Comparison of ENCODE assay signal across 1 cellular context in genomic region chr1:230067441-230067870, GRCh38.
TF ChIP-seq lines count a peak whose summit lies in the region.

No MANE protein-coding gene starts in this region.

TF ChIP-seq in HEK293, 187 proteins besides CTCF, POLR2A, EP300 and RAD21 (continued from another document and continues in another):
- TF ChIP-seq, protein P1, sequence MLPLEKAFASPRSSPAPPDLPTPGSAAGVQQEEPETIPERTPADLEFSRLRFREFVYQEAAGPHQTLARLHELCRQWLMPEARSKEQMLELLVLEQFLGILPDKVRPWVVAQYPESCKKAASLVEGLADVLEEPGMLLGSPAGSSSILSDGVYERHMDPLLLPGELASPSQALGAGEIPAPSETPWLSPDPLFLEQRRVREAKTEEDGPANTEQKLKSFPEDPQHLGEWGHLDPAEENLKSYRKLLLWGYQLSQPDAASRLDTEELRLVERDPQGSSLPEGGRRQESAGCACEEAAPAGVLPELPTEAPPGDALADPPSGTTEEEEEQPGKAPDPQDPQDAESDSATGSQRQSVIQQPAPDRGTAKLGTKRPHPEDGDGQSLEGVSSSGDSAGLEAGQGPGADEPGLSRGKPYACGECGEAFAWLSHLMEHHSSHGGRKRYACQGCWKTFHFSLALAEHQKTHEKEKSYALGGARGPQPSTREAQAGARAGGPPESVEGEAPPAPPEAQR (tag by site-specific recombination; IDR thresholded peaks at IDR 0.05), result no peak
- no peak for TF ChIP-seq ZNF146 (tag by site-specific recombination; IDR thresholded peaks at IDR 0.05)
- TF ChIP-seq KLF8 (tag by site-specific recombination; IDR thresholded peaks at IDR 0.05), result 0 out of 2 replicates have a peak, but pooled peaks have one; percentile 8
- no peak for TF ChIP-seq ZNF324 (tag by site-specific recombination; IDR thresholded peaks at IDR 0.05)
- TF ChIP-seq ZBTB11 (tag by site-specific recombination; conservative IDR thresholded peaks at IDR 0.05; ENCODE audit: low read depth), result no peak
- no peak for TF ChIP-seq ZNF350 (tag by site-specific recombination; IDR thresholded peaks at IDR 0.05)
- no peak for TF ChIP-seq ZNF10 (tag by site-specific recombination; IDR thresholded peaks at IDR 0.05)
- no peak for TF ChIP-seq ZNF623 (tag by site-specific recombination; IDR thresholded peaks at IDR 0.05)
- TF ChIP-seq ZSCAN4 (tag by site-specific recombination; IDR thresholded peaks at IDR 0.05), result no peak
- TF ChIP-seq ZNF248 (tag by site-specific recombination; IDR thresholded peaks at IDR 0.05), result no peak
- peak; percentile 45 for TF ChIP-seq EGR2 (tag by site-specific recombination; IDR thresholded peaks at IDR 0.05; ENCODE audit: low read depth)
- TF ChIP-seq PBX3 (CRISPR knock-in tag; IDR thresholded peaks at IDR 0.05), result no peak
- TF ChIP-seq ZNF621 (tag by site-specific recombination; IDR thresholded peaks at IDR 0.05), result no peak
- no peak for TF ChIP-seq ZNF274 (IDR thresholded peaks at IDR 0.05; ENCODE audit: low read length)
- no peak for TF ChIP-seq ZNF274 (tag by site-specific recombination; IDR thresholded peaks at IDR 0.05; ENCODE audit: borderline replicate concordance)
- 0 out of 2 replicates have a peak, but pooled peaks have one; percentile 16 for TF ChIP-seq ZNF596 (tag by site-specific recombination; IDR thresholded peaks at IDR 0.05)
- no peak for TF ChIP-seq ZNF549 (tag by site-specific recombination; IDR thresholded peaks at IDR 0.05)
- TF ChIP-seq, protein P2, sequence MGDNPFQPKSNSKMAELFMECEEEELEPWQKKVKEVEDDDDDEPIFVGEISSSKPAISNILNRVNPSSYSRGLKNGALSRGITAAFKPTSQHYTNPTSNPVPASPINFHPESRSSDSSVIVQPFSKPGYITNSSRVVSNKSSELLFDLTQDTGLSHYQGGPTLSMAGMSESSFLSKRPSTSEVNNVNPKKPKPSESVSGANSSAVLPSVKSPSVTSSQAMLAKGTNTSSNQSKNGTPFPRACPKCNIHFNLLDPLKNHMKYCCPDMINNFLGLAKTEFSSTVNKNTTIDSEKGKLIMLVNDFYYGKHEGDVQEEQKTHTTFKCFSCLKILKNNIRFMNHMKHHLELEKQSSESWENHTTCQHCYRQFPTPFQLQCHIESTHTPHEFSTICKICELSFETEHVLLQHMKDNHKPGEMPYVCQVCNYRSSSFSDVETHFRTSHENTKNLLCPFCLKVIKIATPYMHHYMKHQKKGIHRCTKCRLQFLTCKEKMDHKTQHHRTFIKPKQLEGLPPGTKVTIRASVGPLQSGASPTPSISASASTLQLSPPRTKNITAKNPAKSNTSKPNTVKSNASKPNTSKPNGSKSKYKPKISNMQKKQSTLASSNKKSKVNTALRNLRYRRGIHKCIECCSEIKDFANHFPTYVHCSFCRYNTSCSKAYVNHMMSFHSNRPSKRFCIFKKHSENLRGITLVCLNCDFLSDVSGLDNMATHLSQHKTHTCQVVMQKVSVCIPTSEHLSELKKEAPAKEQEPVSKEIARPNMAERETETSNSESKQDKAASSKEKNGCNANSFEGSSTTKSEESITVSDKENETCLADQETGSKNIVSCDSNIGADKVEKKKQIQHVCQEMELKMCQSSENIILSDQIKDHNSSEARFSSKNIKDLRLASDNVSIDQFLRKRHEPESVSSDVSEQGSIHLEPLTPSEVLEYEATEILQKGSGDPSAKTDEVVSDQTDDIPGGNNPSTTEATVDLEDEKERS (tag by site-specific recombination; IDR thresholded peaks at IDR 0.05), result no peak
- TF ChIP-seq ZNF530 (tag by site-specific recombination; IDR thresholded peaks at IDR 0.05; ENCODE audit: low read depth), result no peak
- 0 out of 2 replicates have a peak, but pooled peaks have one; percentile 6 for TF ChIP-seq ZNF629 (tag by site-specific recombination; IDR thresholded peaks at IDR 0.05)
- TF ChIP-seq ZNF214 (tag by site-specific recombination; IDR thresholded peaks at IDR 0.05; ENCODE audit: borderline replicate concordance), result no peak
- no peak for TF ChIP-seq ZBTB10 (tag by site-specific recombination; IDR thresholded peaks at IDR 0.05)
- TF ChIP-seq ZNF654 (tag by site-specific recombination; IDR thresholded peaks at IDR 0.05; ENCODE audit: low read depth), result no peak
- TF ChIP-seq ZNF366 (tag by site-specific recombination; conservative IDR thresholded peaks at IDR 0.05), result no peak
- no peak for TF ChIP-seq ZNF585B (tag by site-specific recombination; IDR thresholded peaks at IDR 0.05)
- no peak for TF ChIP-seq GLIS1 (tag by site-specific recombination; IDR thresholded peaks at IDR 0.05)
- TF ChIP-seq ZFHX2 (tag by site-specific recombination; conservative IDR thresholded peaks at IDR 0.05), result peak; percentile 67
- no peak for TF ChIP-seq ZNF114 (tag by site-specific recombination; IDR thresholded peaks at IDR 0.05)
- no peak for TF ChIP-seq ZNF239 (tag by site-specific recombination; IDR thresholded peaks at IDR 0.05)
- TF ChIP-seq OVOL3 (tag by site-specific recombination; IDR thresholded peaks at IDR 0.05), result no peak
- TF ChIP-seq ZNF704 (tag by site-specific recombination; IDR thresholded peaks at IDR 0.05), result no peak
- TF ChIP-seq, protein P3, sequence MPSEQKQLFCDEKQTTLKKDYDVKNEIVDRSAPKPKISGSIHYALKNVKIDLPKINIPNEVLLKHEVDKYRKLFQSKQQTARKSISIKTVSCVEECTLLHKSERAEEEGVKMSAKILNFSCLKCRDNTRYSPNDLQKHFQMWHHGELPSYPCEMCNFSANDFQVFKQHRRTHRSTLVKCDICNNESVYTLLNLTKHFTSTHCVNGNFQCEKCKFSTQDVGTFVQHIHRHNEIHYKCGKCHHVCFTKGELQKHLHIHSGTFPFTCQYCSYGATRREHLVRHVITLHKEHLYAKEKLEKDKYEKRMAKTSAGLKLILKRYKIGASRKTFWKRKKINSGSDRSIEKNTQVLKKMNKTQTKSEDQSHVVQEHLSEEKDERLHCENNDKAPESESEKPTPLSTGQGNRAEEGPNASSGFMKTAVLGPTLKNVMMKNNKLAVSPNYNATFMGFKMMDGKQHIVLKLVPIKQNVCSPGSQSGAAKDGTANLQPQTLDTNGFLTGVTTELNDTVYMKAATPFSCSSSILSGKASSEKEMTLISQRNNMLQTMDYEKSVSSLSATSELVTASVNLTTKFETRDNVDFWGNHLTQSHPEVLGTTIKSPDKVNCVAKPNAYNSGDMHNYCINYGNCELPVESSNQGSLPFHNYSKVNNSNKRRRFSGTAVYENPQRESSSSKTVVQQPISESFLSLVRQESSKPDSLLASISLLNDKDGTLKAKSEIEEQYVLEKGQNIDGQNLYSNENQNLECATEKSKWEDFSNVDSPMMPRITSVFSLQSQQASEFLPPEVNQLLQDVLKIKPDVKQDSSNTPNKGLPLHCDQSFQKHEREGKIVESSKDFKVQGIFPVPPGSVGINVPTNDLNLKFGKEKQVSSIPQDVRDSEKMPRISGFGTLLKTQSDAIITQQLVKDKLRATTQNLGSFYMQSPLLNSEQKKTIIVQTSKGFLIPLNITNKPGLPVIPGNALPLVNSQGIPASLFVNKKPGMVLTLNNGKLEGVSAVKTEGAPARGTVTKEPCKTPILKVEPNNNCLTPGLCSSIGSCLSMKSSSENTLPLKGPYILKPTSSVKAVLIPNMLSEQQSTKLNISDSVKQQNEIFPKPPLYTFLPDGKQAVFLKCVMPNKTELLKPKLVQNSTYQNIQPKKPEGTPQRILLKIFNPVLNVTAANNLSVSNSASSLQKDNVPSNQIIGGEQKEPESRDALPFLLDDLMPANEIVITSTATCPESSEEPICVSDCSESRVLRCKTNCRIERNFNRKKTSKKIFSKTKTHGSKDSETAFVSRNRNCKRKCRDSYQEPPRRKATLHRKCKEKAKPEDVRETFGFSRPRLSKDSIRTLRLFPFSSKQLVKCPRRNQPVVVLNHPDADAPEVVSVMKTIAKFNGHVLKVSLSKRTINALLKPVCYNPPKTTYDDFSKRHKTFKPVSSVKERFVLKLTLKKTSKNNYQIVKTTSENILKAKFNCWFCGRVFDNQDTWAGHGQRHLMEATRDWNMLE (tag by site-specific recombination; conservative IDR thresholded peaks at IDR 0.05; ENCODE audit: low read depth), result no peak
- TF ChIP-seq ZNF341 (tag by site-specific recombination; IDR thresholded peaks at IDR 0.05; ENCODE audit: low read depth), result no peak
- TF ChIP-seq, protein P4, sequence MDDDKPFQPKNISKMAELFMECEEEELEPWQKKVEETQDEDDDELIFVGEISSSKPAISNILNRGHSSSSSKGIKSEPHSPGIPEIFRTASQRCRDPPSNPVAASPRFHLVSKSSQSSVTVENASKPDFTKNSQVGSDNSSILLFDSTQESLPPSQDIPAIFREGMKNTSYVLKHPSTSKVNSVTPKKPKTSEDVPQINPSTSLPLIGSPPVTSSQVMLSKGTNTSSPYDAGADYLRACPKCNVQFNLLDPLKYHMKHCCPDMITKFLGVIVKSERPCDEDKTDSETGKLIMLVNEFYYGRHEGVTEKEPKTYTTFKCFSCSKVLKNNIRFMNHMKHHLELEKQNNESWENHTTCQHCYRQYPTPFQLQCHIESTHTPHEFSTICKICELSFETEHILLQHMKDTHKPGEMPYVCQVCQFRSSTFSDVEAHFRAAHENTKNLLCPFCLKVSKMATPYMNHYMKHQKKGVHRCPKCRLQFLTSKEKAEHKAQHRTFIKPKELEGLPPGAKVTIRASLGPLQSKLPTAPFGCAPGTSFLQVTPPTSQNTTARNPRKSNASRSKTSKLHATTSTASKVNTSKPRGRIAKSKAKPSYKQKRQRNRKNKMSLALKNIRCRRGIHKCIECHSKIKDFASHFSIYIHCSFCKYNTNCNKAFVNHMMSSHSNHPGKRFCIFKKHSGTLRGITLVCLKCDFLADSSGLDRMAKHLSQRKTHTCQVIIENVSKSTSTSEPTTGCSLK (tag by site-specific recombination; IDR thresholded peaks at IDR 0.05), result no peak
- TF ChIP-seq ZFP3 (tag by site-specific recombination; IDR thresholded peaks at IDR 0.05; ENCODE audit: low read depth), result no peak
- TF ChIP-seq ZNF433 (tag by site-specific recombination; IDR thresholded peaks at IDR 0.05; ENCODE audit: low read depth), result no peak
- no peak for TF ChIP-seq ZNF112 (tag by site-specific recombination; IDR thresholded peaks at IDR 0.05)
- TF ChIP-seq ZNF558 (tag by site-specific recombination; IDR thresholded peaks at IDR 0.05), result no peak
- no peak for TF ChIP-seq ZNF501 (tag by site-specific recombination; IDR thresholded peaks at IDR 0.05)
- TF ChIP-seq YY1 (tag by site-specific recombination; IDR thresholded peaks at IDR 0.05), result no peak
